ENCODE assay signal across 19 cellular contexts in the genomic region with DNA sequence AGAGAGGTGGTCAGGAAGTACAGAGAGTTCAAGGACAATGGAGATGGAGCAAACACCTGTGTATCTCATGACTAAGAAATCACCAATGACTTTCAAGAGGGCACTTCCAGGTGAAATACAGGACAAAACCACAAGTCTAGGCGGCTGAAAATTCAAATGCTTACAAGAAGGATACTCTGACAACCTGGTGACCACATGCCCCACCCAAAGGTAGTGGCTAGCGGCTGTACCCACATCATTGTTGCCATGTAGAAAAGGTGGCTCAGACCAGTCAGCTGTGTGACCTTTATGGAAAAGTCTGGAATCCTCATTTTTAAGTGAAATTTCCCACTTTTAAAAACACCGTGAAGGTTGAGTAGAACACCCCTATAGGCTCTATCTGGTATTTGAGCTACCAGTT. TPM values are rescaled to one million over a fixed set of nuclear protein-coding genes. Genes with fewer than 3 reads are reported as not detected.
DNase-seq lines count a peak whose midpoint lies in the region; ATAC-seq and TF ChIP-seq lines count a peak whose summit lies in the region.
"Had no signal": no experiment of that assay in that cellular context is flagged by ENCODE, and none has a peak within 500 bp of the region (broad histone marks: within the 10 kb centered on the region; RNA-seq: fewer than 3 reads in every experiment).

No MANE protein-coding gene starts in this region.

- no peak for TF ChIP-seq CTCF in Caco-2 (IDR thresholded peaks at IDR 0.05; ENCODE audit: insufficient read depth in 1 of 2, low read depth in 1 of 2, low read length in 1 of 2, severe bottlenecking in 1 of 2, unreplicated experiment in 1 of 2)

- BruUV-seq in Caco-2 (replicated peaks; lab: Mats Ljungman, UMichigan) = no TSS peak

- peaks cover 60% of the 10 kb centered on the region for H3K4me1 ChIP-seq in Caco-2
- H3K4me1 ChIP-seq: BLaER1 treated with 17β-estradiol and CSF1 and Interleukin-3, amounts not matched to agents 10 nM and 100 nM had no signal

- H3K9me3 Mint-ChIP-seq in Caco-2 (ENCODE audit: unreplicated experiment) = peaks cover 10% of the 10 kb centered on the region
- peaks cover 4% of the 10 kb centered on the region for H3K9me3 Mint-ChIP-seq in natural killer cell treated with Interleukin-12 subunit alpha and Interleukin-12 subunit beta and Interleukin-15 and Interleukin-18, amount 100 ng/mL, for 72 hours
- H3K9me3 Mint-ChIP-seq: CD4-positive, alpha-beta T cell; CD8-positive, alpha-beta T cell had no signal

- H3K27ac Mint-ChIP-seq in Caco-2 (ENCODE audit: unreplicated experiment) = peak overlapping the region; percentile 99
- no peak overlapping the region for H3K27ac Mint-ChIP-seq in natural killer cell treated with Interleukin-12 subunit alpha and Interleukin-12 subunit beta and Interleukin-15 and Interleukin-18, amount 100 ng/mL, for 72 hours
- H3K27ac Mint-ChIP-seq: B cell; CD4-positive, alpha-beta T cell; CD8-positive, alpha-beta T cell had no signal

- H3K4me1 Mint-ChIP-seq in Caco-2 (ENCODE audit: low read depth, unreplicated experiment) = peaks cover 46% of the 10 kb centered on the region
- no peaks in the 10 kb centered on the region for H3K4me1 Mint-ChIP-seq in natural killer cell treated with Interleukin-12 subunit alpha and Interleukin-12 subunit beta and Interleukin-15 and Interleukin-18, amount 100 ng/mL, for 72 hours (ENCODE audit: low read depth in 2 of 2)
- H3K4me1 Mint-ChIP-seq: B cell had no signal

- intact Hi-C loops in Caco-2 (cut with micrococcal nuclease; ENCODE audit: unreplicated experiment) = no loop called here

- H3K4me3 Mint-ChIP-seq in Caco-2 (ENCODE audit: unreplicated experiment) = no peak overlapping the region
- no peak overlapping the region for H3K4me3 Mint-ChIP-seq in natural killer cell treated with Interleukin-12 subunit alpha and Interleukin-12 subunit beta and Interleukin-15 and Interleukin-18, amount 100 ng/mL, for 72 hours
- H3K4me3 Mint-ChIP-seq: B cell; CD4-positive, alpha-beta T cell; CD8-positive, alpha-beta T cell had no signal

- no peak overlapping the region for H3K4me3 ChIP-seq in Caco-2 (ENCODE audit: low read depth, low read length)
- H3K4me3 ChIP-seq: A549; BLaER1 treated with 17β-estradiol and CSF1 and Interleukin-3, amounts not matched to agents 10 nM and 100 nM; GM12878 had no signal

- H3K27me3 Mint-ChIP-seq in Caco-2 (ENCODE audit: insufficient read depth, unreplicated experiment) = no peaks in the 10 kb centered on the region
- no peaks in the 10 kb centered on the region for H3K27me3 Mint-ChIP-seq in natural killer cell treated with Interleukin-12 subunit alpha and Interleukin-12 subunit beta and Interleukin-15 and Interleukin-18, amount 100 ng/mL, for 72 hours
- H3K27me3 Mint-ChIP-seq: B cell; CD4-positive, alpha-beta T cell had no signal

- CTCF ChIA-PET in Caco-2 (lab: Charles Lee) = no interaction called here

- no peaks in the 10 kb centered on the region for H3K27me3 ChIP-seq in Caco-2 (replicated peaks; ENCODE audit: control insufficient read depth, insufficient read depth, low read length)
- H3K27me3 ChIP-seq: BLaER1 treated with 17β-estradiol and CSF1 and Interleukin-3, amounts not matched to agents 10 nM and 100 nM had no signal

- POLR2A ChIA-PET in Caco-2 (lab: Charles Lee) = no interaction called here

- ATAC-seq in natural killer cell treated with Interleukin-12 subunit alpha and Interleukin-12 subunit beta and Interleukin-15 and Interleukin-18, amount 100 ng/mL, for 72 hours = no peak
- no peak for ATAC-seq in HG02981 (IDR thresholded peaks at IDR 0.05; ENCODE audit: unreplicated experiment)
- ATAC-seq: A549; CD8-positive, alpha-beta T cell; GM12878 had no signal

- no peaks in the 10 kb centered on the region for H3K9me3 ChIP-seq in Caco-2
- H3K9me3 ChIP-seq: A549; BLaER1 treated with 17β-estradiol and CSF1 and Interleukin-3, amounts not matched to agents 10 nM and 100 nM had no signal

- H3K36me3 Mint-ChIP-seq in Caco-2 (ENCODE audit: insufficient read depth, unreplicated experiment) = peaks cover 15% of the 10 kb centered on the region
- H3K36me3 Mint-ChIP-seq in natural killer cell treated with Interleukin-12 subunit alpha and Interleukin-12 subunit beta and Interleukin-15 and Interleukin-18, amount 100 ng/mL, for 72 hours = no peaks in the 10 kb centered on the region
- H3K36me3 Mint-ChIP-seq: CD8-positive, alpha-beta T cell had no signal

- DNase-seq in DMS53 (lab: John Stamatoyannopoulos, UW) (peak; percentile 38), DMS53 treated with DMSO at 0.1 percent for 48 hours (lab: John Stamatoyannopoulos, UW; ENCODE audit: unreplicated experiment) (no peak), Caco-2 (no peak), kidney tubule cell (ENCODE audit: low spot score) (peak; percentile 12)
- DNase-seq in natural killer cell treated with Interleukin-12 subunit alpha and Interleukin-12 subunit beta and Interleukin-15 and Interleukin-18, amount 100 ng/mL, for 72 hours (ENCODE audit: low spot score) = no peak
- DNase-seq: AML-193; CD4-positive, alpha-beta T cell; CD8-positive, alpha-beta T cell; DMS 273 treated with DMSO at 0.1 percent for 48 hours; DMS153; DMS79; DND-41; EL; GDM1 had no signal

- no peaks in the 10 kb centered on the region for H3K36me3 ChIP-seq in Caco-2 (ENCODE audit: control insufficient read depth, insufficient read depth, low read length)

RNA-seq across cellular contexts. Expression of gene FRS2, which starts 48.6 kb away (rescaled TPM):
- 82.3 and 86.5 TPM in 2 replicates for total RNA-seq in Caco-2 (2022)
- total RNA-seq in natural killer cell treated with Interleukin-12 subunit alpha and Interleukin-12 subunit beta and Interleukin-15 and Interleukin-18, amount 100 ng/mL, for 72 hours = 10 to 100 TPM; 15.2 to 17.6 TPM

Comparison
In these comparisons a context has a peak if more than half of its experiments do, and no peak if none do; other contexts are left out.
1. DNase-seq: peak in DMS53 (single experiment) and kidney tubule cell (single experiment); none in DMS53 treated with DMSO at 0.1 percent for 48 hours (single experiment), Caco-2 (0 of 2) and natural killer cell treated with Interleukin-12 subunit alpha and Interleukin-12 subunit beta and Interleukin-15 and Interleukin-18, amount 100 ng/mL, for 72 hours (single experiment).